ENCODE assay signal across 8 cellular contexts in the genomic region with DNA sequence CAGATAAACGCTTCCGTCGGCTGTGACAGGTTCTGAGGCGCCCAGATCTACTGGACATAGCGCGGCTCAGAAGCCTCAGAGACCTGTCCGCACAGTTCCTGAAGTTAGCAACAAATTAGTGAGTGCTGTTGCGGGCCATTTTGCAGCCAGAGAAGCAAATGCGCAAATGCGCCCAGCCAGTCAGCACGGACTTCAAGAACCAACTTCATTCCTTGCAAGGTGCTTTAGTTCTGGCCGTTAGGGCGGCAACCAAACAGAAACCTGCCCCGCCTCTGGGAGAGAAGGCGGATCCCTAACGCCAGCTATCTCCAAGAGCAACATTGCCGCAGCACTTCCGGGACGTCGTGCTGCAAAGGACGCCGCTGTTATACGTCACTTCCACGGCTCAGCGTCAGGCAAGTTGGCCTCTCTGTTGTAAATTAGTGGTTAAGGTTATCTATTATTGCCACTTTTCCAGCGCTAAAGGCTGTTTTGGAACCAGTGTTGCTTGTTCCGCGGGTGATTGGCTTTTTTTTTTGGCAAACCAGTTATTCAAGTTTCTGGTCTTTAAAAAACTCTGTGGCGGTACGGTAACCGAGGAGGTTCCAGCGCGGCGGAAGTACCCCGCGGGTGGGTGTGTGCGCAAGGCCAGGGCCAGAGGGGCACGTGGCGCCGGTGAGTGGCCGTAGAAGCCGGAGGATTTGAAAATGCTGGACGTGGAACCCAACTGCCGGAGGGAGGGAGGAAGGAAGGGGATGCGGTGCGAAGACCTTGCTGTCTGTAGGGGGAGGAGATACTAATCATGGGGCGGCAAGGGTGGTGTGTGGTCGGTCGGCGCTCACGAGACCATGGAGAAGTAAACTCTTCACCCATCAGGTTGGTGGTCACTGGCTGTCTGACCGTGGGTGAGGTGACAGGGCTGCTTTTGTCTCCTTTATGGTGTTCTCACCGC. TPM values are rescaled to one million over a fixed set of nuclear protein-coding genes. Genes with fewer than 3 reads are reported as not detected.
DNase-seq lines count a peak whose midpoint lies in the region; ATAC-seq and TF ChIP-seq lines count a peak whose summit lies in the region.

Gene GAR1 (plus strand): TSS at position 612 of the 931 bp plus-strand sequence. CDS start 403 bp downstream, outside the sequence.

- H3K27ac Mint-ChIP-seq in T-helper 1 cell treated with Interleukin-12 subunit alpha and Interleukin-12 subunit beta and Interleukin-4 antibody, amounts not matched to agents 30 μg/mL and 1 μg/mL, for 36 hours = peak within 1 kb of the TSS; percentile 95

- H3K36me3 ChIP-seq in prostate gland = peaks cover 0 to 3% of the 10 kb centered on the region in 2 donors
- no peaks in the 10 kb centered on the region for H3K36me3 ChIP-seq in uterus

- H3K4me3 Mint-ChIP-seq in T-helper 1 cell treated with Interleukin-12 subunit alpha and Interleukin-12 subunit beta and Interleukin-4 antibody, amounts not matched to agents 30 μg/mL and 1 μg/mL, for 36 hours = peak within 1 kb of the TSS; percentile 99

- H3K27ac ChIP-seq in prostate gland (peak within 1 kb of the TSS; percentile 86 to 90), uterus (peak within 1 kb of the TSS; percentile 79 to 85)

- peak within 1 kb of the TSS; percentile 65 to 70 for H3K4me3 ChIP-seq in prostate gland
- H3K4me3 ChIP-seq in uterus = peak within 1 kb of the TSS; percentile 69 to 80

- in situ Hi-C loops in GM13977 (cut with MboI; ENCODE audit: low pct_unique_long_range_greater_than_20kb, low sequenced_read_pairs, unreplicated experiment) = loop anchor here (25.0 kb wide), 1 partner anchor 278 kb away; no protein-coding TSS in a partner anchor

- H3K9me3 ChIP-seq in prostate gland = no peaks in the 10 kb centered on the region
- no peaks in the 10 kb centered on the region for H3K9me3 ChIP-seq in uterus

- H3K27me3 ChIP-seq in prostate gland (replicated peaks; ENCODE audit: insufficient read depth) (no peaks in the 10 kb centered on the region), uterus (no peaks in the 10 kb centered on the region)

- intact Hi-C loops in left ventricle myocardium superior (cut with micrococcal nuclease) = loop anchor here (10.0 kb wide), 1 partner anchor 91 kb away; no protein-coding TSS in a partner anchor
- intact Hi-C loops in prostate gland (cut with DNase I) = loop anchor here (5.0 kb wide), 2 partner anchors 113 to 383 kb away; partner anchors contain the start of genes CASP6 and SEC24B
- intact Hi-C loops in uterus (cut with DNase I; ENCODE audit: low total_unique reads) = loop anchor here (5.0 kb wide), 1 partner anchor 393 kb away; no protein-coding TSS in a partner anchor

- peaks cover 43% of the 10 kb centered on the region for H3K4me1 Mint-ChIP-seq in T-helper 1 cell treated with Interleukin-12 subunit alpha and Interleukin-12 subunit beta and Interleukin-4 antibody, amounts not matched to agents 30 μg/mL and 1 μg/mL, for 36 hours (ENCODE audit: low read depth)

- TF ChIP-seq POLR2A in prostate gland (IDR thresholded peaks at IDR 0.05) = peak; percentile 71
- peak; percentile 31 to 51 for TF ChIP-seq POLR2A in uterus (IDR thresholded peaks at IDR 0.05)

- WGBS in prostate gland = under 1% methylated on average over 53 of the region's 53 CpGs

- no peaks in the 10 kb centered on the region for H3K9me3 Mint-ChIP-seq in T-helper 1 cell treated with Interleukin-12 subunit alpha and Interleukin-12 subunit beta and Interleukin-4 antibody, amounts not matched to agents 30 μg/mL and 1 μg/mL, for 36 hours

- H3K4me1 ChIP-seq in prostate gland (replicated peaks) = peaks cover 7% of the 10 kb centered on the region
- no peaks in the 10 kb centered on the region for H3K4me1 ChIP-seq in uterus

- ATAC-seq in HG02884 (IDR thresholded peaks at IDR 0.05; ENCODE audit: unreplicated experiment) = peak; percentile 99
- ATAC-seq in left ventricle myocardium superior = peak; percentile 100

- H3K27me3 Mint-ChIP-seq in T-helper 1 cell treated with Interleukin-12 subunit alpha and Interleukin-12 subunit beta and Interleukin-4 antibody, amounts not matched to agents 30 μg/mL and 1 μg/mL, for 36 hours (ENCODE audit: low read depth) = no peaks in the 10 kb centered on the region

- peaks cover 32% of the 10 kb centered on the region for H3K36me3 Mint-ChIP-seq in T-helper 1 cell treated with Interleukin-12 subunit alpha and Interleukin-12 subunit beta and Interleukin-4 antibody, amounts not matched to agents 30 μg/mL and 1 μg/mL, for 36 hours (ENCODE audit: low read depth)

- no peak for TF ChIP-seq CTCF in GM13977 (IDR thresholded peaks at IDR 0.05; ENCODE audit: extremely low read depth, insufficient read depth, missing control alignments)
- peak in 1 of 4 experiments; percentile 18 for TF ChIP-seq CTCF in prostate gland (IDR thresholded peaks at IDR 0.05)
- peak in 1 of 4 experiments; percentile 6 for TF ChIP-seq CTCF in uterus (IDR thresholded peaks at IDR 0.05)

- DNase-seq in GM13977 (ENCODE audit: low spot score) (peak; percentile 91), NCI-H1694 (lab: John Stamatoyannopoulos, UW) (peak; percentile 48), amniotic stem cell (lab: John Stamatoyannopoulos, UW) (peak; percentile 80), left ventricle myocardium superior (peak; percentile 90), prostate gland (ENCODE audit: low spot score) (peak; percentile 92), uterus (peak; percentile 84 to 89)

RNA-seq across cellular contexts. Expression of gene GAR1, which starts in this region (rescaled TPM):
- total RNA-seq in left ventricle myocardium superior (9.2 TPM), prostate gland (1 to 10 TPM; 3.2 to 7.5 TPM), uterus (10 to 100 TPM in 1 of 4 donors, 1 to 10 TPM in 2, not detected in 1; 8.2 to 12.1 (median 9.2) TPM)

Comparison
In these comparisons a context has a peak if more than half of its experiments do, and no peak if none do; other contexts are left out.
1. Peak in every context shown above with its lines: DNase-seq, ATAC-seq, H3K4me3 ChIP-seq and H3K27ac ChIP-seq.